In the genomic region with DNA sequence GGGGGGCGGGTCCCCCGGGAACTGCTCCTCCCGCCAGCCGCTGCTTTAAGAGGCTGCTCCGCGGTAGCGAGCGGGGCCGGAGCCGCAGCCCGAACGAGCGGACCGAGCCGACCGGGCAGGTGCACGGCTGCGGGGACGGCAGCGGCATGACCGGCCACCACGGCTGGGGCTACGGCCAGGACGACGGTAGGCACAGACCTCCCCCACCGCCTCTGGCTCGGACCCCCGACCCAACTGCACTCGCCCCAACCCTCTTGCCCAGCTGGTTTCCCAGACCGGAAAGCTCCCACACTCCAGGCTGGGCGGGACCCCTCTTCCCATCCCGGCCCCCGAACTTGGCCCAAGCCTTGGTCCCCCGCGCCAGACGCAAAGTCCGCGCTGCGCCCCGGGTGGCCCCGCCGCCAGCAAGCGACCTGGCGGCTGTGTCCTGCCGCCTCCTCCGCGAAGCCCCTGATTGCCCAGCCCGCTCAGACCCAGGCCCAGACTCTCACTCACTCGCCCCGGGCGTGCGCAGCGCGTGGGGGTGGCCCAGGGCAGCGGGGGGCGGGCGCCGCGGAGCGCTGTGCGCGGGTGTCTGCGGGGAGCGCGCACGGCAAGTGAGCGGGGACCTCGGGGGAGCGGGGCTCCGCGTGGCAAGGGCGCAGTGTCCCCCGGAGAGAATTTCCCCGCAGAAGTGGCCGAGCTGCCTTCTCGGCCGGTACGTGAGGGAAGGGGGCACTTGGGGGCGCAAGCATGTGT, we compare ENCODE assay signal across 8 cellular contexts. TPM values are rescaled to one million over a fixed set of nuclear protein-coding genes. Genes with fewer than 3 reads are reported as not detected.
DNase-seq lines count a peak whose midpoint lies in the region; ATAC-seq and TF ChIP-seq lines count a peak whose summit lies in the region.

TSS of gene CA7 (plus strand) at position 73 of the 738 bp plus-strand sequence. CDS start at position 147, 74 bp downstream.

- H3K9me3 Mint-ChIP-seq in CD8-positive, alpha-beta memory T cell = no peaks in the 10 kb centered on the region
- H3K9me3 Mint-ChIP-seq in WTC11 = no peaks in the 10 kb centered on the region
- peaks cover under 1% of the 10 kb centered on the region for H3K9me3 Mint-ChIP-seq in osteocyte (ENCODE audit: unreplicated experiment)

- H3K27ac Mint-ChIP-seq in CD8-positive, alpha-beta memory T cell = peak within 1 kb of the TSS in 2 of 8 donors; percentile 21 to 65
- H3K27ac Mint-ChIP-seq in WTC11 = no peak within 1 kb of the TSS
- no peak within 1 kb of the TSS for H3K27ac Mint-ChIP-seq in osteocyte (ENCODE audit: unreplicated experiment)

- no peaks in the 10 kb centered on the region for H3K36me3 ChIP-seq in CD8-positive, alpha-beta memory T cell (ENCODE audit: insufficient read depth, low read length)

- DNase-seq in CD8-positive, alpha-beta memory T cell = no peak
- DNase-seq in WTC11 (ENCODE audit: low spot score) = peak; percentile 59
- DNase-seq in Right ventricle myocardium superior = no peak
- no peak for DNase-seq in osteocyte (ENCODE audit: extremely low spot score, unreplicated experiment)
- DNase-seq in mucosa of gallbladder (ENCODE audit: low spot score) = no peak
- no peak for DNase-seq in cortex of kidney (lab: John Stamatoyannopoulos, UW)
- DNase-seq in NCI-H2081 (lab: John Stamatoyannopoulos, UW) = no peak
- DNase-seq in effector CD8-positive, alpha-beta T cell (lab: John Stamatoyannopoulos, UW) = no peak

- POLR2A ChIA-PET in CD8-positive, alpha-beta memory T cell (lab: Charles Lee) = no interaction called here
- POLR2A ChIA-PET in WTC11 (lab: Charles Lee) = interaction anchor here (0.6 kb wide), 1 partner anchor 269 kb away, joined by 4 read pairs; no protein-coding TSS in a partner anchor

- H3K4me3 Mint-ChIP-seq in CD8-positive, alpha-beta memory T cell = peak within 1 kb of the TSS in 6 of 7 donors; percentile 13 to 71 (median 64)
- peak within 1 kb of the TSS; percentile 81 for H3K4me3 Mint-ChIP-seq in WTC11
- peak within 1 kb of the TSS; percentile 72 for H3K4me3 Mint-ChIP-seq in osteocyte (ENCODE audit: unreplicated experiment)

- no peaks in the 10 kb centered on the region for H3K9me3 ChIP-seq in CD8-positive, alpha-beta memory T cell (ENCODE audit: low read length)

- no peak; the same call in 1 of the 2 replicates for ATAC-seq in WTC11
- peak; percentile 29 for ATAC-seq in Right ventricle myocardium superior (ENCODE audit: poor library complexity)

- CTCF ChIA-PET in CD8-positive, alpha-beta memory T cell (lab: Charles Lee) = interaction anchor here (1.8 to 3.3 kb wide), 2 partner anchors 13 to 23 kb away, joined by 5 to 19 read pairs; partner anchors contain the start of gene NAE1
- CTCF ChIA-PET in WTC11 (lab: Charles Lee) = interaction anchor here (0.6 to 6.5 kb wide), 6 partner anchors 10 to 48 kb away, joined by 3 to 76 read pairs (median 3); partner anchors contain the start of gene NAE1

- H3K4me1 ChIP-seq in CD8-positive, alpha-beta memory T cell (ENCODE audit: insufficient read depth, low read length) = no peaks in the 10 kb centered on the region

- peaks cover 39 to 48% of the 10 kb centered on the region in 2 donors for H3K27me3 Mint-ChIP-seq in CD8-positive, alpha-beta memory T cell
- H3K27me3 Mint-ChIP-seq in WTC11 (ENCODE audit: low read depth) (peaks cover 85% of the 10 kb centered on the region), osteocyte (ENCODE audit: unreplicated experiment) (peaks cover 52% of the 10 kb centered on the region)

- no peak for TF ChIP-seq CTCF in WTC11 (IDR thresholded peaks at IDR 0.05)
- no peak for TF ChIP-seq CTCF in osteocyte (IDR thresholded peaks at IDR 0.05)

- peaks cover 15% of the 10 kb centered on the region for H3K27me3 ChIP-seq in CD8-positive, alpha-beta memory T cell (ENCODE audit: insufficient read depth, low read length, poor library complexity, severe bottlenecking)

- H3K4me1 Mint-ChIP-seq in CD8-positive, alpha-beta memory T cell = peaks cover 3 to 16% (median 5%) of the 10 kb centered on the region in 3 donors
- H3K4me1 Mint-ChIP-seq in WTC11 (peaks cover 13% of the 10 kb centered on the region), osteocyte (ENCODE audit: unreplicated experiment) (peaks cover 24% of the 10 kb centered on the region)

- no peak within 1 kb of the TSS for H3K27ac ChIP-seq in CD8-positive, alpha-beta memory T cell (ENCODE audit: low read depth, low read length)

- intact Hi-C loops in Right ventricle myocardium superior (cut with DNase I) = no loop called here

- H3K4me3 ChIP-seq in CD8-positive, alpha-beta memory T cell (ENCODE audit: low read length) = no peak within 1 kb of the TSS

- no peaks in the 10 kb centered on the region for H3K36me3 Mint-ChIP-seq in CD8-positive, alpha-beta memory T cell
- H3K36me3 Mint-ChIP-seq in WTC11 = no peaks in the 10 kb centered on the region
- H3K36me3 Mint-ChIP-seq in osteocyte (ENCODE audit: unreplicated experiment) = no peaks in the 10 kb centered on the region

TF ChIP-seq in WTC11, 78 proteins besides CTCF, POLR2A, EP300 and RAD21 (continues in another document):
- TF ChIP-seq TCF7 (CRISPR knock-in tag; IDR thresholded peaks at IDR 0.05; ENCODE audit: low read depth) (0 out of 2 replicates have a peak, but pooled peaks have one; percentile 10), ZNF232 (CRISPR knock-in tag; IDR thresholded peaks at IDR 0.05) (no peak), KAT7 (CRISPR knock-in tag; IDR thresholded peaks at IDR 0.05; ENCODE audit: borderline replicate concordance) (peak; percentile 86; the same call in 1 of the 2 replicates), ZNF532 (CRISPR knock-in tag; IDR thresholded peaks at IDR 0.05; ENCODE audit: borderline replicate concordance) (no peak), JUN (CRISPR knock-in tag; IDR thresholded peaks at IDR 0.05) (0 out of 2 replicates have a peak, but pooled peaks have one; percentile 58), ZNF423 (CRISPR knock-in tag; IDR thresholded peaks at IDR 0.05) (no peak), ESRRA (CRISPR knock-in tag; IDR thresholded peaks at IDR 0.05; ENCODE audit: borderline replicate concordance) (peak; percentile 64; the same call in 1 of the 2 replicates), RELA (CRISPR knock-in tag; IDR thresholded peaks at IDR 0.05; ENCODE audit: borderline replicate concordance) (peak; percentile 76; the same call in 1 of the 2 replicates), ATF1 (CRISPR knock-in tag; IDR thresholded peaks at IDR 0.05) (peak; percentile 51; the same call in 1 of the 2 replicates)
- TF ChIP-seq, protein P1, sequence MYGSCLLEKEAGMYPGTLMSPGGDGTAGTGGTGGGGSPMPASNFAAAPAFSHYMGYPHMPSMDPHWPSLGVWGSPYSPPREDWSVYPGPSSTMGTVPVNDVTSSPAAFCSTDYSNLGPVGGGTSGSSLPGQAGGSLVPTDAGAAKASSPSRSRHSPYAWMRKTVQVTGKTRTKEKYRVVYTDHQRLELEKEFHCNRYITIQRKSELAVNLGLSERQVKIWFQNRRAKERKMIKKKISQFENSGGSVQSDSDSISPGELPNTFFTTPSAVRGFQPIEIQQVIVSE (CRISPR knock-in tag; IDR thresholded peaks at IDR 0.05; ENCODE audit: borderline replicate concordance) = no peak
- TF ChIP-seq, protein P2, sequence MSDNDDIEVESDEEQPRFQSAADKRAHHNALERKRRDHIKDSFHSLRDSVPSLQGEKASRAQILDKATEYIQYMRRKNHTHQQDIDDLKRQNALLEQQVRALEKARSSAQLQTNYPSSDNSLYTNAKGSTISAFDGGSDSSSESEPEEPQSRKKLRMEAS (CRISPR knock-in tag; IDR thresholded peaks at IDR 0.05) = 0 out of 2 replicates have a peak, but pooled peaks have one; percentile 1

RNA-seq across cellular contexts. Expression of gene CA7, which starts in this region (rescaled TPM):
- not detected for total RNA-seq in CD8-positive, alpha-beta memory T cell
- polyA plus RNA-seq in CD8-positive, alpha-beta memory T cell = not detected
- total RNA-seq in WTC11 (2021) (1.4 to 2.2 TPM (median 1.6 TPM) in 3 replicates), Right ventricle myocardium superior (not detected), osteocyte (not detected in 2 replicates), mucosa of gallbladder (not detected)

Comparison
In these comparisons a context has a peak if more than half of its experiments do, and no peak if none do; other contexts are left out.
1. Peak in ATAC-seq in Right ventricle myocardium superior; RNA of the gene not detected or under 1 TPM.